ENCODE assay signal across 1 cellular context in the genomic region with DNA sequence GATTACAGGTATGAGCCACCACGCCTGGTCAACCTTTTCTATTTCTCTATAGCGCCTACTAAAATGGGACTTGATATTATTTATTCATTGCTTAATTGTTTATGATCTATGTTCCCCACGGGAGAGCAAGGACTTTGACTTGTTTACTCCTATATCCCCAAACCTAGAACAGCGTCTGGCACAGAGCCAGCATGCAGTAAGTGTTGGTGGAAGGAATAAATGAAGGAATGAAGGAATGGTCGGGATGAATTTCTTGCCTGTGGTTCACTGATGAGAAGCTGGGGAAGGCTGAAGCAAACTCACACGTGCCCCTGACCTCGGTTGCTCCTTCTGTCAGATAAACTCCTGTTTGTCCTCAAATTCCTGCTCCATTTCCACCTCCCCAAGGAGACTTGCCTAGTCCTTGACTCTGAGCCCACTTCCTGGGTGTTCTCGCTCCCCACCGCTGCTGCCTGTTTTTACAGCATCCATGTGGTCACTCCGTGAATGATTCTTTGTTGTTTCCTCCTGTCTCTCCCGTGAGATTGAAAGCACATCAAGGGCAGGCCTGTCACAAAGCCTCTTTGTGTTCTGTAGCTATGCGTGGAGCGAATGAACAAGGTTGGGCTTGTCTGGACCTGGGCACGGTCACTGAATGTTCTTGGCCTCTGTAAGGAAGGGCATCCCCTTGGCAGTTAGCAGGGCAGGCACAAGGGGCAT.
TF ChIP-seq lines count a peak whose summit lies in the region.

No MANE protein-coding gene starts in this region.

TF ChIP-seq in HepG2, 621 proteins besides CTCF, POLR2A, EP300 and RAD21 (continued from another document):
- TF ChIP-seq PAXIP1 (CRISPR knock-in tag; conservative IDR thresholded peaks at IDR 0.05) (peak; percentile 39), CEBPB (IDR thresholded peaks at IDR 0.05; ENCODE audit: borderline replicate concordance, low read depth, low read length) (no peak), ZBTB38 (CRISPR knock-in tag; IDR thresholded peaks at IDR 0.05) (peak; percentile 66; the same call in 1 of the 2 replicates), ETV5 (CRISPR knock-in tag; IDR thresholded peaks at IDR 0.05; ENCODE audit: borderline replicate concordance) (peak; percentile 76; the same call in 1 of the 2 replicates), RARA (CRISPR knock-in tag; IDR thresholded peaks at IDR 0.05) (peak; percentile 41; the same call in 1 of the 2 replicates), MED1 (CRISPR knock-in tag; IDR thresholded peaks at IDR 0.05) (peak; percentile 64; the same call in 1 of the 2 replicates), ZNF12 (CRISPR knock-in tag; IDR thresholded peaks at IDR 0.05) (0 out of 2 replicates have a peak, but pooled peaks have one; percentile 8), PPARG (CRISPR knock-in tag; conservative IDR thresholded peaks at IDR 0.05) (peak; percentile 84), SOX13 (IDR thresholded peaks at IDR 0.05) (no peak), SOX13 (CRISPR knock-in tag; conservative IDR thresholded peaks at IDR 0.05 in 1 of 2, IDR thresholded peaks at IDR 0.05 in 1 of 2) (peak in 1 of 2 experiments; percentile 64; a peak in 1 of 4 replicates), FOXK2 (IDR thresholded peaks at IDR 0.05) (no peak), TOE1 (CRISPR knock-in tag; IDR thresholded peaks at IDR 0.05) (no peak), HNRNPH1 (optimal IDR thresholded peaks at IDR 0.05; ENCODE audit: low read depth, low read length) (no peak), NFATC3 (CRISPR knock-in tag; IDR thresholded peaks at IDR 0.05) (0 out of 2 replicates have a peak, but pooled peaks have one; percentile 58), ZNF432 (CRISPR knock-in tag; IDR thresholded peaks at IDR 0.05; ENCODE audit: borderline replicate concordance) (no peak), ZNF761 (CRISPR knock-in tag; conservative IDR thresholded peaks at IDR 0.05) (no peak), TEAD3 (CRISPR knock-in tag; optimal IDR thresholded peaks at IDR 0.05; ENCODE audit: borderline replicate concordance) (peak; percentile 11), STAT6 (CRISPR knock-in tag; IDR thresholded peaks at IDR 0.05; ENCODE audit: borderline replicate concordance) (no peak), ZNF251 (CRISPR knock-in tag; IDR thresholded peaks at IDR 0.05) (no peak), ZFP36L1 (CRISPR knock-in tag; IDR thresholded peaks at IDR 0.05) (no peak), GATAD2A (CRISPR knock-in tag; IDR thresholded peaks at IDR 0.05) (0 out of 2 replicates have a peak, but pooled peaks have one; percentile 22), SOX5 (CRISPR knock-in tag; IDR thresholded peaks at IDR 0.05; ENCODE audit: borderline replicate concordance) (peak; percentile 57; the same call in 1 of the 2 replicates), ELF4 (CRISPR knock-in tag; IDR thresholded peaks at IDR 0.05; ENCODE audit: borderline replicate concordance) (no peak), BHLHE40 (IDR thresholded peaks at IDR 0.05; ENCODE audit: low read length) (0 out of 2 replicates have a peak, but pooled peaks have one; percentile 27), CBX5 (CRISPR knock-in tag; IDR thresholded peaks at IDR 0.05; ENCODE audit: borderline replicate concordance) (no peak), ZNF512B (CRISPR knock-in tag; IDR thresholded peaks at IDR 0.05; ENCODE audit: borderline replicate concordance) (no peak), FIP1L1 (IDR thresholded peaks at IDR 0.05; ENCODE audit: borderline replicate concordance, insufficient read depth, low read depth, low read length) (no peak), RXRA (CRISPR knock-in tag; IDR thresholded peaks at IDR 0.05) (peak; percentile 59; the same call in 1 of the 2 replicates)
